Comparison of ENCODE assay signal across 28 cellular contexts in genomic region chr4:25051534-25051933, GRCh38. TPM values are rescaled to one million over a fixed set of nuclear protein-coding genes. Genes with fewer than 3 reads are reported as not detected.
"Had no signal": no experiment of that assay in that cellular context is flagged by ENCODE, and none has a peak within 500 bp of the region (broad histone marks: within the 10 kb centered on the region; RNA-seq: fewer than 3 reads in every experiment).

No MANE protein-coding gene starts in this region.

- H3K4me3 Mint-ChIP-seq: activated B cell treated with CpG ODN at 0.5 μM for 24 hours; activated CD4-positive, alpha-beta memory T cell treated with anti-CD3 and anti-CD28 coated beads, Interleukin-2, amount 10 ng/mL, durations not matched to agents 7 days and 5 days; activated CD4-positive, alpha-beta T cell treated with anti-CD3 and anti-CD28 coated beads for 36 hours; activated naive CD8-positive, alpha-beta T cell treated with anti-CD3 and anti-CD28 coated beads, Interleukin-2, amount 50 U/mL, for 24 hours; activated T-cell treated with anti-CD3 and anti-CD28 coated beads, Interleukin-2, amount 50 U/mL, for 72 hours; memory B cell; nephron progenitor cell; stimulated activated naive B cell treated with anti-CD40 and anti-IgM and Interleukin-4, amounts not matched to agents 10 μg/mL and 1 μg/mL and 100 μg/mL, for 72 hours; T-helper 1 cell treated with Interleukin-12 subunit alpha and Interleukin-12 subunit beta and Interleukin-4 antibody, amounts not matched to agents 30 μg/mL and 1 μg/mL, for 36 hours had no signal

- H3K36me3 Mint-ChIP-seq: memory B cell; stimulated activated naive B cell treated with anti-CD40 and anti-IgM and Interleukin-4, amounts not matched to agents 10 μg/mL and 1 μg/mL and 100 μg/mL, for 72 hours had no signal

- DNase-seq: activated B cell treated with CpG ODN at 0.5 μM for 24 hours; activated CD4-positive, alpha-beta memory T cell treated with anti-CD3 and anti-CD28 coated beads, Interleukin-2, amount 10 ng/mL, durations not matched to agents 7 days and 5 days; activated CD4-positive, alpha-beta T cell treated with anti-CD3 and anti-CD28 coated beads for 36 hours; activated effector memory CD4-positive, alpha-beta T cell treated with anti-CD3 and anti-CD28 coated beads, Interleukin-2, amount 50 U/mL, for 16 hours; activated naive CD4-positive, alpha-beta T cell treated with anti-CD3 and anti-CD28 coated beads, Interleukin-2, amount 50 U/mL, for 16 hours; activated naive CD8-positive, alpha-beta T cell treated with anti-CD3 and anti-CD28 coated beads, Interleukin-2, amount 50 U/mL, for 24 hours; activated T-cell treated with anti-CD3 and anti-CD28 coated beads, Interleukin-2, amount 50 U/mL, for 72 hours; anterior cingulate cortex; cerebellar nuclear complex; heart left ventricle; islet precursor cell; left cardiac atrium; mucosa of descending colon; nephron progenitor cell; right lobe of liver; small intestine; stimulated activated CD4-positive, alpha-beta T cell treated with anti-CD3 and anti-CD28 coated beads, Interleukin-15, amount 100 ng/mL, for 24 hours; stimulated activated CD4-positive, alpha-beta T cell treated with anti-CD3 and anti-CD28 coated beads, Interleukin-2, amount 100 ng/mL, for 48 hours; stimulated activated CD8-positive, alpha-beta memory T cell treated with anti-CD3 and anti-CD28 coated beads, Interleukin-4, amount 100 ng/mL, for 48 hours; stimulated activated naive B cell treated with anti-CD40 and anti-IgM and Interleukin-4, amounts not matched to agents 10 μg/mL and 1 μg/mL and 100 μg/mL, for 72 hours; T1000; transverse colon had no signal

- H3K9me3 Mint-ChIP-seq: activated B cell treated with CpG ODN at 0.5 μM for 24 hours; activated CD4-positive, alpha-beta memory T cell treated with anti-CD3 and anti-CD28 coated beads, Interleukin-2, amount 10 ng/mL, durations not matched to agents 7 days and 5 days; activated naive CD8-positive, alpha-beta T cell treated with anti-CD3 and anti-CD28 coated beads, Interleukin-2, amount 50 U/mL, for 24 hours; activated T-cell treated with anti-CD3 and anti-CD28 coated beads, Interleukin-2, amount 50 U/mL, for 72 hours; memory B cell; stimulated activated naive B cell treated with anti-CD40 and anti-IgM and Interleukin-4, amounts not matched to agents 10 μg/mL and 1 μg/mL and 100 μg/mL, for 72 hours; T-helper 1 cell treated with Interleukin-12 subunit alpha and Interleukin-12 subunit beta and Interleukin-4 antibody, amounts not matched to agents 30 μg/mL and 1 μg/mL, for 36 hours had no signal

- H3K4me1 Mint-ChIP-seq: activated B cell treated with CpG ODN at 0.5 μM for 24 hours; activated CD4-positive, alpha-beta memory T cell treated with anti-CD3 and anti-CD28 coated beads, Interleukin-2, amount 10 ng/mL, durations not matched to agents 7 days and 5 days; activated CD4-positive, alpha-beta T cell treated with anti-CD3 and anti-CD28 coated beads for 36 hours; memory B cell; stimulated activated naive B cell treated with anti-CD40 and anti-IgM and Interleukin-4, amounts not matched to agents 10 μg/mL and 1 μg/mL and 100 μg/mL, for 72 hours had no signal

- H3K27ac Mint-ChIP-seq: activated B cell treated with CpG ODN at 0.5 μM for 24 hours; activated CD4-positive, alpha-beta memory T cell treated with anti-CD3 and anti-CD28 coated beads, Interleukin-2, amount 10 ng/mL, durations not matched to agents 7 days and 5 days; activated CD4-positive, alpha-beta T cell treated with anti-CD3 and anti-CD28 coated beads for 36 hours; activated naive CD8-positive, alpha-beta T cell treated with anti-CD3 and anti-CD28 coated beads, Interleukin-2, amount 50 U/mL, for 24 hours; activated T-cell treated with anti-CD3 and anti-CD28 coated beads, Interleukin-2, amount 50 U/mL, for 72 hours; memory B cell; nephron progenitor cell; stimulated activated naive B cell treated with anti-CD40 and anti-IgM and Interleukin-4, amounts not matched to agents 10 μg/mL and 1 μg/mL and 100 μg/mL, for 72 hours; T-helper 1 cell treated with Interleukin-12 subunit alpha and Interleukin-12 subunit beta and Interleukin-4 antibody, amounts not matched to agents 30 μg/mL and 1 μg/mL, for 36 hours had no signal

- H3K27me3 Mint-ChIP-seq: activated CD4-positive, alpha-beta T cell treated with anti-CD3 and anti-CD28 coated beads for 36 hours had no signal

- H3K4me3 ChIP-seq: coronary artery, esophagus muscularis mucosa, gastroesophageal sphincter, heart left ventricle, mucosa of descending colon, right lobe of liver, transverse colon had no signal

- ATAC-seq: activated CD4-positive, alpha-beta T cell treated with anti-CD3 and anti-CD28 coated beads for 36 hours; activated naive CD8-positive, alpha-beta T cell treated with anti-CD3 and anti-CD28 coated beads, Interleukin-2, amount 50 U/mL, for 24 hours; activated T-cell treated with anti-CD3 and anti-CD28 coated beads, Interleukin-2, amount 50 U/mL, for 72 hours; gastroesophageal sphincter; heart left ventricle; left cardiac atrium; mucosa of descending colon; right lobe of liver; stimulated activated naive B cell treated with anti-CD40 and anti-IgM and Interleukin-4, amounts not matched to agents 10 μg/mL and 1 μg/mL and 100 μg/mL, for 72 hours had no signal

RNA-seq across cellular contexts. Expression of gene LGI2, which starts 20.8 kb away (rescaled TPM):
- total RNA-seq: activated B cell treated with CpG ODN at 0.5 μM for 24 hours; activated CD4-positive, alpha-beta memory T cell treated with anti-CD3 and anti-CD28 coated beads, Interleukin-2, amount 10 ng/mL, durations not matched to agents 7 days and 5 days; activated CD4-positive, alpha-beta T cell treated with anti-CD3 and anti-CD28 coated beads for 36 hours; activated T-cell treated with anti-CD3 and anti-CD28 coated beads, Interleukin-2, amount 50 U/mL, for 72 hours; bronchial epithelial cell had no signal
